Comparison of ENCODE assay signal across 8 cellular contexts in genomic region chr10:96847356-96847755, GRCh38. TPM values are rescaled to one million over a fixed set of nuclear protein-coding genes. Genes with fewer than 3 reads are reported as not detected.
DNase-seq lines count a peak whose midpoint lies in the region; ATAC-seq, FAIRE-seq and TF ChIP-seq lines count a peak whose summit lies in the region.
"Not testable (repeated sequence)": the region's sequence is repeated elsewhere in the genome, so short reads cannot be mapped to it uniquely, and the experiment has no call there.

No MANE protein-coding gene starts in this region.

- H3K27me3 Mint-ChIP-seq in H9 (ENCODE audit: low read depth); IgD-negative memory B cell; T-helper 17 cell; mesothelial cell of epicardium (ENCODE audit: low read depth): not testable (repeated sequence)

- H3K4me1 ChIP-seq in A549 (peaks cover 38% of the 10 kb centered on the region), H9 (ENCODE audit: insufficient read depth, low read length) (peaks cover 12% of the 10 kb centered on the region; the same call in 1 of the 2 replicates), psoas muscle (peaks cover 25% of the 10 kb centered on the region)
- H3K4me1 ChIP-seq in urinary bladder (ENCODE audit: insufficient read depth), result not testable (repeated sequence)

- not testable (repeated sequence) for TF ChIP-seq RAD21 in A549 (conservative IDR thresholded peaks at IDR 0.05 in 1 of 2, IDR thresholded peaks at IDR 0.05 in 1 of 2)

- not testable (repeated sequence) for H3K14ac ChIP-seq in H9 (ENCODE audit: insufficient read depth, low read length)

- H2BK20ac ChIP-seq in H9 (ENCODE audit: low read depth, low read length, poor library complexity, severe bottlenecking), result not testable (repeated sequence)

- not testable (repeated sequence) for FAIRE-seq in A549 (lab: Jason Lieb, UNC)

- H3K79me1 ChIP-seq in H9 (ENCODE audit: insufficient read depth, low read depth, low read length, poor library complexity, severe bottlenecking), result not testable (repeated sequence)

- not testable (repeated sequence) for H3T11ph ChIP-seq in H9 (ENCODE audit: low read length)

- not testable (repeated sequence) for H3K56ac ChIP-seq in H9 (ENCODE audit: insufficient read length, low read depth, low read length)

- not testable (repeated sequence) for H4K91ac ChIP-seq in H9 (ENCODE audit: insufficient read length, low read depth, low read length)

- H3K36me3 Mint-ChIP-seq in H9 (ENCODE audit: insufficient read depth in 1 of 3, low read depth in 3 of 3); T-helper 17 cell (ENCODE audit: low read depth); mesothelial cell of epicardium: not testable (repeated sequence)
- H3K36me3 Mint-ChIP-seq in IgD-negative memory B cell, result peaks cover 11% of the 10 kb centered on the region

- H3K27ac Mint-ChIP-seq in H9, result peak overlapping the region in 2 of 3 experiments; percentile 78 to 84; a peak in 4 of 7 replicates
- peak overlapping the region in 2 of 3 donors; percentile 70 to 76 for H3K27ac Mint-ChIP-seq in IgD-negative memory B cell
- H3K27ac Mint-ChIP-seq in T-helper 17 cell, result peak overlapping the region; percentile 32
- H3K27ac Mint-ChIP-seq in mesothelial cell of epicardium, result peak overlapping the region; percentile 80

- H3K4me3 Mint-ChIP-seq in H9, IgD-negative memory B cell, T-helper 17 cell, mesothelial cell of epicardium: not testable (repeated sequence)

- H3K27ac ChIP-seq in A549; H9 (ENCODE audit: insufficient read length, low read depth, low read length): not testable (repeated sequence)
- peak overlapping the region; percentile 76 for H3K27ac ChIP-seq in epithelial cell of prostate
- H3K27ac ChIP-seq in psoas muscle, result peak overlapping the region; percentile 54
- H3K27ac ChIP-seq in urinary bladder (ENCODE audit: low read depth), result peak overlapping the region; percentile 73

- H2AK5ac ChIP-seq in H9 (ENCODE audit: insufficient read length, low read length), result not testable (repeated sequence)

- not testable (repeated sequence) for H3K9ac ChIP-seq in H9 (ENCODE audit: extremely low read depth, insufficient read length, low read length)

- CTCF ChIA-PET in A549 (lab: Yijun Ruan, JAX), result not testable (repeated sequence)

- 92% methylated on average over 12 of the region's 12 CpGs for WGBS in A549 (ENCODE audit: missing lambda C conversion rate)
- no CpG with 5 or more reads among the region's 12 CpGs for WGBS in H9 (ENCODE audit: extremely low coverage, insufficient read length, low lambda C conversion rate)
- 64 to 92% (median 69%) methylated on average over 12 of the region's 12 CpGs for WGBS in psoas muscle, 3 donors
- WGBS in urinary bladder, result 93% methylated on average over 12 of the region's 12 CpGs

- H4K20me1 ChIP-seq in H9 (ENCODE audit: control insufficient read depth, insufficient read depth, insufficient read length), result not testable (repeated sequence)

- not testable (repeated sequence) for H2BK5ac ChIP-seq in H9 (ENCODE audit: insufficient read length, low read length)

- H3K23me2 ChIP-seq in H9 (ENCODE audit: insufficient read length, low read depth, low read length, poor library complexity, severe bottlenecking), result not testable (repeated sequence)

- H3K4me2 ChIP-seq in A549; H9 (ENCODE audit: insufficient read depth, insufficient read length, low read length): not testable (repeated sequence)

- DNase-seq in A549 (ENCODE audit: low read depth in 1 of 2, low spot score in 1 of 2); H9; T-helper 17 cell; epithelial cell of prostate (ENCODE audit: low read depth, low spot score); mesothelial cell of epicardium (ENCODE audit: low spot score in 2 of 2, unreplicated experiment in 2 of 2): not testable (repeated sequence)
- DNase-seq in psoas muscle, result peak in 1 of 2 donors; percentile 54

- not testable (repeated sequence) for H3K36me3 ChIP-seq in psoas muscle (ENCODE audit: insufficient read depth in 1 of 2, low read depth in 1 of 2); urinary bladder (ENCODE audit: insufficient read depth)

- H3K9me3 Mint-ChIP-seq in H9, IgD-negative memory B cell, mesothelial cell of epicardium: not testable (repeated sequence)

- TF ChIP-seq CTCF in A549 (IDR thresholded peaks at IDR 0.05); H9 (conservative IDR thresholded peaks at IDR 0.05); mesothelial cell of epicardium (IDR thresholded peaks at IDR 0.05; ENCODE audit: unreplicated experiment); psoas muscle (IDR thresholded peaks at IDR 0.05): not testable (repeated sequence)

- intact Hi-C loops in psoas muscle (cut with DNase I), result not testable (repeated sequence)

- not testable (repeated sequence) for H4K8ac ChIP-seq in H9 (replicated peaks; ENCODE audit: insufficient read length, low read depth, low read length)

- H3K79me2 ChIP-seq in H9 (ENCODE audit: insufficient read depth, low read length), result peaks cover 24% of the 10 kb centered on the region; the same call in 1 of the 2 replicates

- not testable (repeated sequence) for TF ChIP-seq EP300 in A549 (IDR thresholded peaks at IDR 0.05)

- not testable (repeated sequence) for H2BK15ac ChIP-seq in H9 (ENCODE audit: low read depth, low read length)

- not testable (repeated sequence) for H2BK120ac ChIP-seq in H9 (ENCODE audit: low read depth, low read length, poor library complexity, severe bottlenecking)

- not testable (repeated sequence) for H2BK12ac ChIP-seq in H9 (ENCODE audit: insufficient read length, low read depth, low read length)

- H3K4me1 Mint-ChIP-seq in H9 (peaks cover 42 to 43% of the 10 kb centered on the region in 2 experiments), IgD-negative memory B cell (peaks cover 43 to 50% (median 45%) of the 10 kb centered on the region in 3 donors), T-helper 17 cell (peaks cover 42% of the 10 kb centered on the region), mesothelial cell of epicardium (peaks cover 36% of the 10 kb centered on the region)

- not testable (repeated sequence) for H4K5ac ChIP-seq in H9 (ENCODE audit: insufficient read length, low read depth, low read length)

- H3K27me3 ChIP-seq in H9 (ENCODE audit: insufficient read depth, low read length); psoas muscle (ENCODE audit: insufficient read depth in 3 of 3, low read length in 2 of 3): not testable (repeated sequence)

- not testable (repeated sequence) for ATAC-seq in A549, T-helper 17 cell
- ATAC-seq in psoas muscle, result peak in 2 of 4 donors; percentile 34 to 51

- H3K4ac ChIP-seq in H9 (ENCODE audit: low read depth, low read length), result not testable (repeated sequence)

- not testable (repeated sequence) for H3K4me3 ChIP-seq in A549; psoas muscle; urinary bladder (ENCODE audit: low read depth, low read length)

- H3K9me3 ChIP-seq in A549; H9 (ENCODE audit: control insufficient read depth, low read depth, low read length); T-helper 17 cell (ENCODE audit: control insufficient read depth, low read length, poor library complexity, severe bottlenecking); psoas muscle: not testable (repeated sequence)

- not testable (repeated sequence) for H3K18ac ChIP-seq in H9 (ENCODE audit: insufficient read length, low read depth, low read length)

- not testable (repeated sequence) for H2AFZ ChIP-seq in H9 (ENCODE audit: low read length)

- POLR2A ChIA-PET in A549 (lab: Yijun Ruan, JAX), result not testable (repeated sequence)

- H3K23ac ChIP-seq in H9 (ENCODE audit: insufficient read length, low read depth, low read length), result not testable (repeated sequence)

- not testable (repeated sequence) for TF ChIP-seq POLR2A in A549 (IDR thresholded peaks at IDR 0.05; ENCODE audit: low read length)

TF ChIP-seq in A549, 52 proteins besides CTCF, POLR2A, EP300 and RAD21:
- peak; percentile 32; the same call in 1 of the 2 replicates for TF ChIP-seq ZC3H11A (IDR thresholded peaks at IDR 0.05)

RNA-seq across cellular contexts. Expression of gene LCOR, which starts 15.3 kb away (rescaled TPM):
- polyA plus RNA-seq in A549 (2011; rRNA removed), result 17.6 TPM in 2 replicates
- polyA plus RNA-seq in A549 (2012; cell fraction: cytosol; rRNA removed), result 2.2 and 6.9 TPM in 2 replicates
- polyA plus RNA-seq in A549 (2012; cell fraction: nucleus; rRNA removed), result 1.3 and 2.9 TPM in 2 replicates
- polyA plus RNA-seq in A549 (2017; fragmentation: RNase III; extraction: RNeasy Plus Mini Kit Qiagen cat#74134 plus additional on column Dnase treatment), result 4.8 to 6.9 TPM (median 6.4 TPM) in 3 replicates
- 35.5 and 41.7 TPM in 2 replicates for polyA minus RNA-seq in A549 (2011; rRNA and poly(A)+ RNA removed)
- 39.8 and 42.1 TPM in 2 replicates for total RNA-seq in H9 (2021)
- 19.8 TPM for polyA plus RNA-seq in IgD-negative memory B cell
- 10 to 100 TPM; 50.5 to 63.0 TPM for total RNA-seq in T-helper 17 cell
- total RNA-seq in mesothelial cell of epicardium, result 65.8 to 70.9 TPM (median 68.2 TPM) in 3 replicates
- 10 to 100 TPM; 13.6 to 30.4 (median 17.0) TPM for total RNA-seq in psoas muscle
- polyA plus RNA-seq in psoas muscle, result 10 to 100 TPM in 1 of 3 donors, 1 to 10 TPM in 2; 1.7 to 11.5 (median 6.2) TPM
- 91.7 TPM for total RNA-seq in urinary bladder
- 3.2 TPM for polyA plus RNA-seq in urinary bladder
